ENCODE assay signal across 8 cellular contexts in genomic region chr15:61834076-61834697, GRCh38.
DNase-seq lines count a peak whose midpoint lies in the region; ATAC-seq and TF ChIP-seq lines count a peak whose summit lies in the region.
"Had no signal": no experiment of that assay in that cellular context is flagged by ENCODE, and none has a peak within 500 bp of the region (broad histone marks: within the 10 kb centered on the region; RNA-seq: fewer than 3 reads in every experiment).

No MANE protein-coding gene starts in this region.

- H3K4me1 Mint-ChIP-seq in natural killer cell treated with Interleukin-12 subunit alpha and Interleukin-12 subunit beta and Interleukin-15 and Interleukin-18, amount 100 ng/mL, for 72 hours (ENCODE audit: low read depth in 2 of 2) = peaks cover 13 to 19% of the 10 kb centered on the region in 2 donors
- peaks cover 18% of the 10 kb centered on the region for H3K4me1 Mint-ChIP-seq in stimulated activated effector memory CD8-positive, alpha-beta T cell treated with anti-CD3 and anti-CD28 coated beads, Interleukin-12 subunit alpha, Interleukin-12 subunit beta, amount 100 ng/mL, for 72 hours

- H3K36me3 Mint-ChIP-seq in natural killer cell treated with Interleukin-12 subunit alpha and Interleukin-12 subunit beta and Interleukin-15 and Interleukin-18, amount 100 ng/mL, for 72 hours = no peaks in the 10 kb centered on the region
- H3K36me3 Mint-ChIP-seq in stimulated activated effector memory CD8-positive, alpha-beta T cell treated with anti-CD3 and anti-CD28 coated beads, Interleukin-12 subunit alpha, Interleukin-12 subunit beta, amount 100 ng/mL, for 72 hours = no peaks in the 10 kb centered on the region

- peak; percentile 78 for DNase-seq in GM13976 (ENCODE audit: low spot score)
- DNase-seq in OCI-M1 (lab: John Stamatoyannopoulos, UW) = peak; percentile 91
- DNase-seq in activated T-cell treated with anti-CD3 and anti-CD28 coated beads for 4 hours = peak; percentile 61
- DNase-seq in natural killer cell treated with Interleukin-12 subunit alpha and Interleukin-12 subunit beta and Interleukin-15 and Interleukin-18, amount 100 ng/mL, for 72 hours (ENCODE audit: low spot score) = no peak
- peak; percentile 73 to 87 for DNase-seq in stimulated activated effector memory CD8-positive, alpha-beta T cell treated with anti-CD3 and anti-CD28 coated beads, Interleukin-12 subunit alpha, Interleukin-12 subunit beta, amount 100 ng/mL, for 72 hours (ENCODE audit: low spot score in 2 of 2)

- TF ChIP-seq RAD21 in Ishikawa (IDR thresholded peaks at IDR 0.05; ENCODE audit: low read depth) = peak; percentile 96

- no peak for TF ChIP-seq EP300 in Ishikawa (IDR thresholded peaks at IDR 0.05; ENCODE audit: borderline replicate concordance)

- H3K27me3 Mint-ChIP-seq in natural killer cell treated with Interleukin-12 subunit alpha and Interleukin-12 subunit beta and Interleukin-15 and Interleukin-18, amount 100 ng/mL, for 72 hours = peaks cover 0 to 6% of the 10 kb centered on the region in 2 donors

- in situ Hi-C loops in GM13976 (cut with MboI; ENCODE audit: low sequenced_read_pairs, unreplicated experiment) = loop anchor here (25.0 kb wide), 2 partner anchors 672 to 1247 kb away; no protein-coding TSS in a partner anchor

- TF ChIP-seq CTCF in GM13976 (IDR thresholded peaks at IDR 0.05; ENCODE audit: borderline replicate concordance, control extremely low read depth, extremely low read depth, insufficient read depth, missing control alignments) = peak; percentile 92

- H3K4me3 Mint-ChIP-seq in natural killer cell treated with Interleukin-12 subunit alpha and Interleukin-12 subunit beta and Interleukin-15 and Interleukin-18, amount 100 ng/mL, for 72 hours = no peak overlapping the region
- H3K4me3 Mint-ChIP-seq in stimulated activated effector memory CD8-positive, alpha-beta T cell treated with anti-CD3 and anti-CD28 coated beads, Interleukin-12 subunit alpha, Interleukin-12 subunit beta, amount 100 ng/mL, for 72 hours = no peak overlapping the region
- H3K4me3 Mint-ChIP-seq: stimulated activated naive CD8-positive, alpha-beta T cell treated with anti-CD3 and anti-CD28 coated beads, Interleukin-15, Interleukin-2, amounts not matched to agents 100 ng/mL and 50 ng/mL, for 24 hours had no signal

- no peak overlapping the region for H3K27ac Mint-ChIP-seq in natural killer cell treated with Interleukin-12 subunit alpha and Interleukin-12 subunit beta and Interleukin-15 and Interleukin-18, amount 100 ng/mL, for 72 hours
- no peak overlapping the region for H3K27ac Mint-ChIP-seq in stimulated activated effector memory CD8-positive, alpha-beta T cell treated with anti-CD3 and anti-CD28 coated beads, Interleukin-12 subunit alpha, Interleukin-12 subunit beta, amount 100 ng/mL, for 72 hours
- H3K27ac Mint-ChIP-seq: stimulated activated naive CD8-positive, alpha-beta T cell treated with anti-CD3 and anti-CD28 coated beads, Interleukin-15, Interleukin-2, amounts not matched to agents 100 ng/mL and 50 ng/mL, for 24 hours had no signal

- H3K9me3 Mint-ChIP-seq in natural killer cell treated with Interleukin-12 subunit alpha and Interleukin-12 subunit beta and Interleukin-15 and Interleukin-18, amount 100 ng/mL, for 72 hours = no peaks in the 10 kb centered on the region
- no peaks in the 10 kb centered on the region for H3K9me3 Mint-ChIP-seq in stimulated activated effector memory CD8-positive, alpha-beta T cell treated with anti-CD3 and anti-CD28 coated beads, Interleukin-12 subunit alpha, Interleukin-12 subunit beta, amount 100 ng/mL, for 72 hours
- H3K9me3 Mint-ChIP-seq: stimulated activated naive CD8-positive, alpha-beta T cell treated with anti-CD3 and anti-CD28 coated beads, Interleukin-15, Interleukin-2, amounts not matched to agents 100 ng/mL and 50 ng/mL, for 24 hours had no signal

- peak; percentile 79 for ATAC-seq in esophagus mucosa
- ATAC-seq in natural killer cell treated with Interleukin-12 subunit alpha and Interleukin-12 subunit beta and Interleukin-15 and Interleukin-18, amount 100 ng/mL, for 72 hours = peak; percentile 68 to 69
- peak; percentile 71 for ATAC-seq in stimulated activated effector memory CD8-positive, alpha-beta T cell treated with anti-CD3 and anti-CD28 coated beads, Interleukin-12 subunit alpha, Interleukin-12 subunit beta, amount 100 ng/mL, for 72 hours

TF ChIP-seq in Ishikawa, 13 proteins besides CTCF, POLR2A, EP300 and RAD21:
- TF ChIP-seq NFIC (IDR thresholded peaks at IDR 0.05) (no peak), USF1 (IDR thresholded peaks at IDR 0.05) (no peak), REST (IDR thresholded peaks at IDR 0.05; ENCODE audit: low read depth) (no peak), FOXM1 (IDR thresholded peaks at IDR 0.05; ENCODE audit: borderline replicate concordance, low read depth) (no peak), TEAD4 (IDR thresholded peaks at IDR 0.05) (no peak), MAX (IDR thresholded peaks at IDR 0.05) (no peak), ZBTB7A (IDR thresholded peaks at IDR 0.05; ENCODE audit: low read depth) (no peak), TAF1 (IDR thresholded peaks at IDR 0.05; ENCODE audit: low read depth) (no peak)
